Comparison of ENCODE assay signal across 9 cellular contexts in the genomic region with DNA sequence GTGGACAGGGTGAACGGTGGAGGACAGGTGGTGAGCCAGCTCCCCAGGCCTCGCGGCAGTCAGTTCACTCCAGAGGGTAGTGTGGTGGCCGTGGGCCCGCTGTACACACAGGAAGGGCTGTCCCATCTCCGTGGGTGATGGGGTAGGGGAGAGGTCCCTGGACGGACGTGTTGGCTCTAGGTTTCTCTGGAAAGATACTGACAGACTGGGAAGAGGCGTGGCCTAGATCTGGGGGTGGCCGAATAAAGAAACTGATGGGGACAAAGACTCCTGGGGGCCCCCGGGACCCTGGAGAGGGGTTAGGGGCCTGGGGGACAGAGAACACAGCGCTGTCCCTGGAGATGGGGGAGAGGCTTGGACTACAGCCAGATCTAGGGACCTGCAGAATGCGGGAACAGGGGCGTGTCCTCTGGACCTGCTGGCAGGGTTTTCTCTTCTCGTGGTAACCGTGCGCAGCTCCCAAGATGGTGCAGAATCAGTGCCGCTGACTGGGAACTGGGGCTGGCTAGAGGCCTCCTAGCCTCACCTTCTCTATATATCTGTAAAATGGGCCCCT. TPM values are rescaled to one million over a fixed set of nuclear protein-coding genes. Genes with fewer than 3 reads are reported as not detected.
DNase-seq lines count a peak whose midpoint lies in the region; ATAC-seq, FAIRE-seq and TF ChIP-seq lines count a peak whose summit lies in the region.
"Had no signal": no experiment of that assay in that cellular context is flagged by ENCODE, and none has a peak within 500 bp of the region (broad histone marks: within the 10 kb centered on the region; RNA-seq: fewer than 3 reads in every experiment).

No MANE protein-coding gene starts in this region.

- FAIRE-seq in frontal cortex (lab: Jason Lieb, UNC): no peak
- FAIRE-seq: islet of Langerhans had no signal

- H3K18ac ChIP-seq in mesenchymal stem cell (ENCODE audit: low read depth in 1 of 2, low read length in 2 of 2): no peak overlapping the region

- no peak overlapping the region for H2BK5ac ChIP-seq in mesenchymal stem cell (ENCODE audit: low read depth, low read length, poor library complexity, severe bottlenecking)

- H3K79me1 ChIP-seq in mesenchymal stem cell (replicated peaks; ENCODE audit: low read length, poor library complexity, severe bottlenecking): peaks cover 7% of the 10 kb centered on the region

- H2BK12ac ChIP-seq in mesenchymal stem cell (ENCODE audit: low read length in 2 of 2): no peak overlapping the region

- H2BK120ac ChIP-seq in mesenchymal stem cell (ENCODE audit: low read depth, low read length): no peak overlapping the region

- TF ChIP-seq CTCF in C4-2B (conservative IDR thresholded peaks at IDR 0.05): peak; percentile 72; the same call in 1 of the 2 replicates
- TF ChIP-seq CTCF in body of pancreas (IDR thresholded peaks at IDR 0.05): no peak
- no peak for TF ChIP-seq CTCF in GM10266 (IDR thresholded peaks at IDR 0.05; ENCODE audit: control insufficient read depth, insufficient read depth, low read depth, missing control alignments)

- H3K14ac ChIP-seq in mesenchymal stem cell (ENCODE audit: low read length in 2 of 2): no peak overlapping the region

- peaks cover 13% of the 10 kb centered on the region for H3K4me1 ChIP-seq in body of pancreas
- H3K4me1 ChIP-seq in mesenchymal stem cell (ENCODE audit: control insufficient read depth, insufficient read depth, low read depth, low read length): peaks cover 9% of the 10 kb centered on the region

- no peak for TF ChIP-seq POLR2A in body of pancreas (IDR thresholded peaks at IDR 0.05)

- H2AFZ ChIP-seq in mesenchymal stem cell (ENCODE audit: low read depth, low read length): peak overlapping the region; percentile 79

- H3K36me3 ChIP-seq in body of pancreas (replicated peaks in 1 of 2; ENCODE audit: insufficient read depth in 1 of 2, low read depth in 2 of 2): no peaks in the 10 kb centered on the region
- H3K36me3 ChIP-seq in mesenchymal stem cell (ENCODE audit: control insufficient read depth in 1 of 2, insufficient read depth in 2 of 2, low read depth in 1 of 2, low read length in 2 of 2): peaks cover 0 to 25% of the 10 kb centered on the region in 2 experiments

- peak overlapping the region; percentile 62 for H3K9ac ChIP-seq in mesenchymal stem cell (ENCODE audit: low read length)

- peak overlapping the region; percentile 85 for H4K8ac ChIP-seq in mesenchymal stem cell (ENCODE audit: low read length)

- WGBS in body of pancreas, 2 donors: 16 to 28% methylated on average over 12 to 18 of the region's 18 CpGs
- WGBS in mesenchymal stem cell: 36% methylated on average over 18 of the region's 18 CpGs

- H3K4me3 ChIP-seq in Jurkat, Clone E6-1 (ENCODE audit: low read length): peak overlapping the region; percentile 54
- H3K4me3 ChIP-seq in body of pancreas (no peak overlapping the region), mesenchymal stem cell (ENCODE audit: insufficient read depth in 1 of 2, low read depth in 1 of 2, low read length in 2 of 2) (peak overlapping the region; percentile 64 to 78)

- no peak for DNase-seq in Jurkat, Clone E6-1 (ENCODE audit: low read depth, low spot score)
- peak; percentile 33 to 58 (median 49) for DNase-seq in body of pancreas
- DNase-seq in mesenchymal stem cell: no peak
- no peak for DNase-seq in iPS-NIHi11 (ENCODE audit: low spot score)
- no peak for DNase-seq in frontal cortex (ENCODE audit: low spot score in 2 of 2)
- DNase-seq in GM10266 (ENCODE audit: extremely low spot score): no peak

- H3K27me3 ChIP-seq in body of pancreas (no peaks in the 10 kb centered on the region), mesenchymal stem cell (ENCODE audit: control insufficient read depth in 1 of 2, insufficient read depth in 1 of 2, low read length in 2 of 2) (peaks cover 0 to 3% of the 10 kb centered on the region in 2 experiments)

- no peak overlapping the region for H4K91ac ChIP-seq in mesenchymal stem cell (ENCODE audit: low read length)

- H3K23ac ChIP-seq in mesenchymal stem cell (ENCODE audit: low read length in 2 of 2): no peak overlapping the region

- peak overlapping the region; percentile 67 for H2AK5ac ChIP-seq in mesenchymal stem cell (ENCODE audit: low read length, severe bottlenecking)

- no peaks in the 10 kb centered on the region for H3K9me3 ChIP-seq in body of pancreas
- no peaks in the 10 kb centered on the region for H3K9me3 ChIP-seq in mesenchymal stem cell (ENCODE audit: control insufficient read depth, low read length)

- no peak overlapping the region for H2BK15ac ChIP-seq in mesenchymal stem cell (ENCODE audit: low read depth, poor library complexity, severe bottlenecking)

- intact Hi-C loops in body of pancreas (cut with DNase I): loop anchor here (5.0 to 10.0 kb wide), 2 partner anchors 102 to 154 kb away; no protein-coding TSS in a partner anchor

- peak overlapping the region; percentile 98 for H3K4me2 ChIP-seq in mesenchymal stem cell (ENCODE audit: low read length, poor library complexity, severe bottlenecking)

- ATAC-seq in body of pancreas (peak; percentile 39), HG02571 (IDR thresholded peaks at IDR 0.05; ENCODE audit: unreplicated experiment) (no peak)

- H3K27ac ChIP-seq in C4-2B: peak overlapping the region; percentile 59
- H3K27ac ChIP-seq in body of pancreas: peak overlapping the region; percentile 12 to 74 (median 52)
- no peak overlapping the region for H3K27ac ChIP-seq in mesenchymal stem cell (ENCODE audit: low read length, poor library complexity, severe bottlenecking)

- H3K4ac ChIP-seq in mesenchymal stem cell (ENCODE audit: low read depth in 1 of 2, low read length in 2 of 2): peak overlapping the region in 1 of 2 experiments; percentile 75

RNA-seq across cellular contexts. Expression of a gene that starts 4.0 kb away (rescaled TPM):
- 0.85 TPM for polyA plus RNA-seq in Jurkat, Clone E6-1 (2012; ENCODE audit: insufficient read depth, insufficient read length)
- under 1 TPM; 0.26 to 0.33 TPM for total RNA-seq in body of pancreas
- 0.03 TPM for polyA plus RNA-seq in mesenchymal stem cell (2013, experiment 1 of 2)
- polyA plus RNA-seq in mesenchymal stem cell (2013, experiment 2 of 2): not detected
- total RNA-seq in frontal cortex: not detected

RNA-seq across cellular contexts. Expression of a gene that starts 7.5 kb away (rescaled TPM):
- 34.3 TPM for polyA plus RNA-seq in Jurkat, Clone E6-1 (2012; ENCODE audit: insufficient read depth, insufficient read length)
- 10 to 100 TPM; 25.4 to 34.2 TPM for total RNA-seq in body of pancreas
- 21.2 TPM for polyA plus RNA-seq in mesenchymal stem cell (2013, experiment 1 of 2)
- polyA plus RNA-seq in mesenchymal stem cell (2013, experiment 2 of 2): 19.1 TPM
- 2.4 TPM for total RNA-seq in frontal cortex

Comparison
In these comparisons a context has a peak if more than half of its experiments do, and no peak if none do; other contexts are left out.
1. DNase-seq: peak in body of pancreas (4 of 4); none in Jurkat, Clone E6-1 (single experiment), mesenchymal stem cell (single experiment), iPS-NIHi11 (single experiment), frontal cortex (0 of 2) and GM10266 (single experiment).
2. H3K4me3 ChIP-seq: peak in Jurkat, Clone E6-1 (single experiment) and mesenchymal stem cell (2 of 2); none in body of pancreas (0 of 2).